9 cellular contexts compared by ENCODE assay signal in genomic region chr17:65914784-65915342, GRCh38.
DNase-seq lines count a peak whose midpoint lies in the region; ATAC-seq and TF ChIP-seq lines count a peak whose summit lies in the region.
"Had no signal": no experiment of that assay in that cellular context is flagged by ENCODE, and none has a peak within 500 bp of the region (broad histone marks: within the 10 kb centered on the region; RNA-seq: fewer than 3 reads in every experiment).

No MANE protein-coding gene starts in this region.

- H3K36me3 ChIP-seq in psoas muscle (ENCODE audit: insufficient read depth in 1 of 2, low read depth in 1 of 2): no peaks in the 10 kb centered on the region

- H3K27ac Mint-ChIP-seq in activated B cell treated with CpG ODN at 0.5 μM for 24 hours: peak overlapping the region; percentile 42

- peaks cover 8% of the 10 kb centered on the region for H3K9me3 ChIP-seq in psoas muscle

- ATAC-seq in GM19351 (IDR thresholded peaks at IDR 0.05; ENCODE audit: unreplicated experiment) (peak; percentile 96), HG03045 (IDR thresholded peaks at IDR 0.05; ENCODE audit: unreplicated experiment) (peak; percentile 95), activated B cell treated with CpG ODN at 0.5 μM for 24 hours (ENCODE audit: low read depth) (peak; percentile 96), psoas muscle (no peak)

- H3K4me3 ChIP-seq in psoas muscle: no peak overlapping the region

- H3K27ac ChIP-seq in psoas muscle: no peak overlapping the region

- no peaks in the 10 kb centered on the region for H3K27me3 ChIP-seq in psoas muscle (ENCODE audit: insufficient read depth in 3 of 3, low read length in 2 of 3)

- POLR2A ChIA-PET in activated B cell treated with CpG ODN at 0.5 μM for 24 hours (lab: Charles Lee): no interaction called here

- peaks cover 13% of the 10 kb centered on the region for H3K4me1 Mint-ChIP-seq in activated B cell treated with CpG ODN at 0.5 μM for 24 hours

- peak overlapping the region; percentile 8 for H3K4me3 Mint-ChIP-seq in activated B cell treated with CpG ODN at 0.5 μM for 24 hours

- H3K9me3 Mint-ChIP-seq in activated B cell treated with CpG ODN at 0.5 μM for 24 hours: peaks cover 24% of the 10 kb centered on the region

- DNase-seq in GM10266 (ENCODE audit: extremely low spot score) (peak; percentile 53), activated B cell treated with CpG ODN at 0.5 μM for 24 hours (no peak), psoas muscle (no peak), retina (no peak), NCI-H1092 (lab: John Stamatoyannopoulos, UW) (no peak)
- DNase-seq in stimulated activated CD4-positive, alpha-beta T cell treated with anti-CD3 and anti-CD28 coated beads, Interleukin-1b, Interleukin-23, amount 100 ng/mL, for 48 hours: no peak
- DNase-seq: central memory CD4-positive, alpha-beta T cell had no signal

- no peak for TF ChIP-seq CTCF in GM10266 (IDR thresholded peaks at IDR 0.05; ENCODE audit: control insufficient read depth, insufficient read depth, low read depth, missing control alignments)
- no peak for TF ChIP-seq CTCF in activated B cell treated with CpG ODN at 0.5 μM for 24 hours (IDR thresholded peaks at IDR 0.05)
- no peak for TF ChIP-seq CTCF in psoas muscle (IDR thresholded peaks at IDR 0.05)

- H3K36me3 Mint-ChIP-seq in activated B cell treated with CpG ODN at 0.5 μM for 24 hours (ENCODE audit: low read depth): peaks cover 2% of the 10 kb centered on the region

- H3K27me3 Mint-ChIP-seq in activated B cell treated with CpG ODN at 0.5 μM for 24 hours: no peaks in the 10 kb centered on the region

- WGBS in psoas muscle, 3 donors: 84 to 91% (median 85%) methylated on average over 5 of the region's 5 CpGs

- H3K4me1 ChIP-seq in psoas muscle: no peaks in the 10 kb centered on the region

- CTCF ChIA-PET in activated B cell treated with CpG ODN at 0.5 μM for 24 hours (lab: Charles Lee): no interaction called here

- intact Hi-C loops in activated B cell treated with CpG ODN at 0.5 μM for 24 hours (cut with micrococcal nuclease): loop anchor here (5.0 kb wide), 1 partner anchor 277 kb away; the partner anchor contains the start of gene CEP112
- intact Hi-C loops in psoas muscle (cut with DNase I): no loop called here

Comparison
In these comparisons a context has a peak if more than half of its experiments do, and no peak if none do; other contexts are left out.
1. ATAC-seq: peak in GM19351 (single experiment), HG03045 (single experiment) and activated B cell treated with CpG ODN at 0.5 μM for 24 hours (single experiment); none in psoas muscle (0 of 4).